In the genomic region with DNA sequence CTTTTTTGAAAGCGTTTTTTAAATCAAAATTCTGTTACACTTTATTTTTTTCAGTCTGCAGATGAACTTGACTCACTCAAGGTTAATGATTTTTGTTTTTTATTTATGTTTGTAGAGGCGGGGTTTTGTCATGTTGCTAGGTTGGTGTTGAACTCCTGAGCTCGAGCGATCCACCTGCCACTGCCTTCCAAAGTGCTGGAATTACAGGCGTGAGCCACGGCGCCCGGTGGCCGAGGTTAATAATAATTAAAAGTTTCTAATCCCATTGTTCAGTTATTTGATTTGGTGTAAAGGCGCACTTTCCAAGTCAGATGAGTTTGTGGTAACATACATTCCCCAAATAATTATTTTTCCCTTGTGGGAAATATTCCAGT, we compare ENCODE assay signal across 8 cellular contexts. TPM values are rescaled to one million over a fixed set of nuclear protein-coding genes. Genes with fewer than 3 reads are reported as not detected.
DNase-seq lines count a peak whose midpoint lies in the region; ATAC-seq and TF ChIP-seq lines count a peak whose summit lies in the region.

No MANE protein-coding gene starts in this region.

- H3K4me1 Mint-ChIP-seq in activated T-cell treated with anti-CD3 and anti-CD28 coated beads, Interleukin-2, amount 50 U/mL, for 24 hours (ENCODE audit: low read depth): peaks cover 62% of the 10 kb centered on the region

- ATAC-seq in GM21528 (IDR thresholded peaks at IDR 0.05; ENCODE audit: low FRiP score, unreplicated experiment): no peak

- H3K4me3 Mint-ChIP-seq in activated T-cell treated with anti-CD3 and anti-CD28 coated beads, Interleukin-2, amount 50 U/mL, for 24 hours: peak overlapping the region; percentile 92

- H3K9me3 Mint-ChIP-seq in activated T-cell treated with anti-CD3 and anti-CD28 coated beads, Interleukin-2, amount 50 U/mL, for 24 hours: no peaks in the 10 kb centered on the region

- H3K9me3 ChIP-seq in adipocyte (ENCODE audit: control insufficient read depth, low read length) (no peaks in the 10 kb centered on the region), tibial artery (no peaks in the 10 kb centered on the region)

- DNase-seq in activated T-cell treated with anti-CD3 and anti-CD28 coated beads, Interleukin-2, amount 50 U/mL, for 24 hours: no peak
- DNase-seq in activated T-cell treated with anti-CD3 and anti-CD28 coated beads, Interleukin-2, amount 50 U/mL, for 1 hour: no peak
- DNase-seq in adipocyte (ENCODE audit: low read depth): no peak
- DNase-seq in left kidney (ENCODE audit: low read depth, low spot score): peak; percentile 55
- DNase-seq in tibial artery: peak in 1 of 2 donors; percentile 64
- no peak for DNase-seq in NCI-H226
- no peak for DNase-seq in lower leg skin (ENCODE audit: low spot score in 2 of 2)

- WGBS in lower leg skin, 2 donors: 11 to 12% methylated on average over 10 of the region's 10 CpGs

- TF ChIP-seq CTCF in tibial artery (IDR thresholded peaks at IDR 0.05) (no peak), lower leg skin (IDR thresholded peaks at IDR 0.05) (no peak)

- peaks cover 8% of the 10 kb centered on the region for H3K36me3 ChIP-seq in adipocyte (ENCODE audit: control insufficient read depth, insufficient read depth, low read length, severe bottlenecking)
- peaks cover 7 to 8% (median 8%) of the 10 kb centered on the region in 3 donors for H3K36me3 ChIP-seq in tibial artery

- peaks cover 54% of the 10 kb centered on the region for H3K36me3 Mint-ChIP-seq in activated T-cell treated with anti-CD3 and anti-CD28 coated beads, Interleukin-2, amount 50 U/mL, for 24 hours (ENCODE audit: low read depth)

- H3K4me1 ChIP-seq in adipocyte (ENCODE audit: control insufficient read depth, insufficient read depth, low read length): peaks cover 42% of the 10 kb centered on the region
- peaks cover 0 to 65% (median 22%) of the 10 kb centered on the region in 4 donors for H3K4me1 ChIP-seq in tibial artery

- peak overlapping the region; percentile 100 for H3K27ac ChIP-seq in tibial artery

- no peaks in the 10 kb centered on the region for H3K27me3 ChIP-seq in adipocyte (replicated peaks; ENCODE audit: control insufficient read depth, insufficient read depth, low read length)
- H3K27me3 ChIP-seq in tibial artery: no peaks in the 10 kb centered on the region

- TF ChIP-seq POLR2A in lower leg skin (IDR thresholded peaks at IDR 0.05): no peak

- intact Hi-C loops in tibial artery (cut with DNase I; ENCODE audit: low total_unique reads) (loop anchor here (10.0 kb wide), 1 partner anchor 1995 kb away; a partner anchor contains a TSS), lower leg skin (cut with DNase I; ENCODE audit: low total_unique reads) (loop anchor here (5.0 kb wide), 1 partner anchor 158 kb away; a partner anchor contains a TSS)

- H3K27ac Mint-ChIP-seq in activated T-cell treated with anti-CD3 and anti-CD28 coated beads, Interleukin-2, amount 50 U/mL, for 24 hours: peak overlapping the region; percentile 100

- no peaks in the 10 kb centered on the region for H3K27me3 Mint-ChIP-seq in activated T-cell treated with anti-CD3 and anti-CD28 coated beads, Interleukin-2, amount 50 U/mL, for 24 hours

- peak overlapping the region; percentile 100 for H3K9ac ChIP-seq in adipocyte (ENCODE audit: low read length)

- H3K4me3 ChIP-seq in adipocyte (ENCODE audit: low read length): peak overlapping the region; percentile 95
- peak overlapping the region; percentile 88 to 95 for H3K4me3 ChIP-seq in tibial artery
- no peak overlapping the region for H3K4me3 ChIP-seq in lower leg skin (ENCODE audit: low read depth, poor library complexity, severe bottlenecking)

RNA-seq across cellular contexts. Expression of a gene that starts 1.2 kb away (rescaled TPM):
- 10 to 100 TPM; 40.8 to 46.8 (median 43.2) TPM for total RNA-seq in lower leg skin
